ENCODE assay signal across 15 cellular contexts in the genomic region with DNA sequence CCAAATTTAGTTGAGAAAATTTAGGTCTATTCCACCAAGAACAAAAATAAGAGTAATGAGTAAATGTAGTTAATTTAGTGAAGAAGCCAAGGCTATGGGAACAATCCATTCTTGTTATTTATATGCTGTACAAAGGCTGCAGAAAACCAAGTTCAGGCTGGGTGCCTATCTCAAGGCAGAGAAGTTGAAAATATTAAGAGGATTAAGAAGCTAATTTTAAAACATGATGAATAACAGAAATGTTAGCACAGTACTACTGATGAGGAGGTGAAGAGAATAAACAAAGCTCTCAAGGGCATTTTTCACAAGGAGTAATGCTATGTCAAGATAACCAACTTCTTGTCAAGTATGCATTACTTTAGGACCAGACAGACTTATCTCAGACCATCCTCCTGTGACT.
DNase-seq lines count a peak whose midpoint lies in the region; ATAC-seq, FAIRE-seq and TF ChIP-seq lines count a peak whose summit lies in the region.
"Had no signal": no experiment of that assay in that cellular context is flagged by ENCODE, and none has a peak within 500 bp of the region (broad histone marks: within the 10 kb centered on the region; RNA-seq: fewer than 3 reads in every experiment).

No MANE protein-coding gene starts in this region.

- H3K4me1 ChIP-seq in heart left ventricle (peaks cover 0 to 51% (median 20%) of the 10 kb centered on the region in 12 donors), right atrium auricular region (peaks cover 0 to 28% of the 10 kb centered on the region in 2 donors), skeletal muscle tissue (ENCODE audit: control insufficient read depth in 3 of 3, insufficient read depth in 3 of 3, low read length in 3 of 3) (peaks cover 0 to 8% (median 7%) of the 10 kb centered on the region in 3 donors), kidney (ENCODE audit: control insufficient read depth in 1 of 2, insufficient read depth in 1 of 2, low read depth in 1 of 2, low read length in 2 of 2) (no peaks in the 10 kb centered on the region)

- peak in 2 of 4 donors; percentile 14 to 16 for ATAC-seq in heart left ventricle

- TF ChIP-seq CTCF in heart left ventricle (IDR thresholded peaks at IDR 0.05) (no peak), right atrium auricular region (IDR thresholded peaks at IDR 0.05) (no peak), kidney (IDR thresholded peaks at IDR 0.05; ENCODE audit: borderline replicate concordance, extremely low read depth, insufficient read depth) (no peak)

- H3K36me3 ChIP-seq in heart left ventricle (no peaks in the 10 kb centered on the region), right atrium auricular region (no peaks in the 10 kb centered on the region), skeletal muscle tissue (ENCODE audit: control insufficient read depth in 3 of 3, insufficient read depth in 3 of 3, low read length in 3 of 3) (no peaks in the 10 kb centered on the region), kidney (ENCODE audit: control insufficient read depth in 1 of 2, insufficient read depth in 2 of 2, low read length in 2 of 2) (no peaks in the 10 kb centered on the region)
- H3K36me3 ChIP-seq: BLaER1 treated with 17β-estradiol and CSF1 and Interleukin-3, amounts not matched to agents 10 nM and 100 nM had no signal

- no peak for TF ChIP-seq POLR2A in heart left ventricle (IDR thresholded peaks at IDR 0.05)

- H3K27ac ChIP-seq in heart left ventricle (peak overlapping the region in 10 of 12 donors; percentile 6 to 61 (median 38)), right atrium auricular region (peak overlapping the region; percentile 32 to 51), skeletal muscle tissue (ENCODE audit: low read depth, low read length) (peak overlapping the region; percentile 7), kidney (ENCODE audit: low read depth in 2 of 2, low read length in 2 of 2) (no peak overlapping the region)
- H3K27ac ChIP-seq: BLaER1 treated with 17β-estradiol and CSF1 and Interleukin-3, amounts not matched to agents 10 nM and 100 nM had no signal

- H3K9me3 ChIP-seq in heart left ventricle (no peaks in the 10 kb centered on the region), right atrium auricular region (no peaks in the 10 kb centered on the region), skeletal muscle tissue (ENCODE audit: control insufficient read depth in 3 of 3, low read length in 3 of 3) (no peaks in the 10 kb centered on the region), kidney (ENCODE audit: control insufficient read depth in 1 of 2, low read length in 2 of 2) (no peaks in the 10 kb centered on the region)
- H3K9me3 ChIP-seq: BLaER1 treated with 17β-estradiol and CSF1 and Interleukin-3, amounts not matched to agents 10 nM and 100 nM had no signal

- no peak for DNase-seq in heart left ventricle
- no peak for DNase-seq in cardiac septum (ENCODE audit: low spot score)
- DNase-seq in right atrium auricular region (ENCODE audit: low spot score) = no peak
- DNase-seq in nucleus accumbens (lab: John Stamatoyannopoulos, UW) = no peak
- no peak for DNase-seq in NOMO-1 treated with DMSO at 0.1 percent for 48 hours (lab: John Stamatoyannopoulos, UW; ENCODE audit: unreplicated experiment)
- DNase-seq in kidney = no peak
- DNase-seq: 8988T; ACHN; CD4-positive, CD25-positive, alpha-beta regulatory T cell; DMS79; GOT3 had no signal

- FAIRE-seq in kidney (lab: Jason Lieb, UNC) = no peak
- FAIRE-seq: GM12891, GM19239 had no signal

- H3K9ac ChIP-seq in skeletal muscle tissue (ENCODE audit: low read depth in 1 of 3, low read length in 3 of 3) (no peak overlapping the region), kidney (ENCODE audit: low read length in 2 of 2) (no peak overlapping the region)
- H3K9ac ChIP-seq: BLaER1 treated with 17β-estradiol and CSF1 and Interleukin-3, amounts not matched to agents 10 nM and 100 nM had no signal

- H3K27me3 ChIP-seq in heart left ventricle (no peaks in the 10 kb centered on the region), right atrium auricular region (no peaks in the 10 kb centered on the region), skeletal muscle tissue (ENCODE audit: control insufficient read depth in 3 of 3, insufficient read depth in 3 of 3, low read length in 3 of 3) (no peaks in the 10 kb centered on the region)
- H3K27me3 ChIP-seq: BLaER1 treated with 17β-estradiol and CSF1 and Interleukin-3, amounts not matched to agents 10 nM and 100 nM had no signal

- intact Hi-C loops in heart left ventricle (cut with DNase I) = loop anchor here in 8 of 10 donors (2.0 to 10.0 kb wide), 8 partner anchors 68 to 630 kb away; partner anchors contain the start of gene RCAN2 (in 5 of the 8)
- intact Hi-C loops in cardiac septum (cut with DNase I) = no loop called here
- intact Hi-C loops in kidney (cut with DNase I) = no loop called here

- no peak overlapping the region for H3K4me3 ChIP-seq in heart left ventricle
- H3K4me3 ChIP-seq in right atrium auricular region = no peak overlapping the region
- no peak overlapping the region for H3K4me3 ChIP-seq in skeletal muscle tissue (ENCODE audit: low read length in 3 of 3)
- H3K4me3 ChIP-seq in kidney (ENCODE audit: low read length in 2 of 2) = no peak overlapping the region
- H3K4me3 ChIP-seq: BLaER1 treated with 17β-estradiol and CSF1 and Interleukin-3, amounts not matched to agents 10 nM and 100 nM had no signal

Comparison
In these comparisons a context has a peak if more than half of its experiments do, and no peak if none do; other contexts are left out.
1. intact Hi-C loops: an anchor here in heart left ventricle (2.0 to 10.0 kb wide); none called in cardiac septum and kidney.
2. H3K27ac ChIP-seq: peak in heart left ventricle (10 of 12), right atrium auricular region (2 of 2) and skeletal muscle tissue (single experiment); none in kidney (0 of 2).